In the genomic region with DNA sequence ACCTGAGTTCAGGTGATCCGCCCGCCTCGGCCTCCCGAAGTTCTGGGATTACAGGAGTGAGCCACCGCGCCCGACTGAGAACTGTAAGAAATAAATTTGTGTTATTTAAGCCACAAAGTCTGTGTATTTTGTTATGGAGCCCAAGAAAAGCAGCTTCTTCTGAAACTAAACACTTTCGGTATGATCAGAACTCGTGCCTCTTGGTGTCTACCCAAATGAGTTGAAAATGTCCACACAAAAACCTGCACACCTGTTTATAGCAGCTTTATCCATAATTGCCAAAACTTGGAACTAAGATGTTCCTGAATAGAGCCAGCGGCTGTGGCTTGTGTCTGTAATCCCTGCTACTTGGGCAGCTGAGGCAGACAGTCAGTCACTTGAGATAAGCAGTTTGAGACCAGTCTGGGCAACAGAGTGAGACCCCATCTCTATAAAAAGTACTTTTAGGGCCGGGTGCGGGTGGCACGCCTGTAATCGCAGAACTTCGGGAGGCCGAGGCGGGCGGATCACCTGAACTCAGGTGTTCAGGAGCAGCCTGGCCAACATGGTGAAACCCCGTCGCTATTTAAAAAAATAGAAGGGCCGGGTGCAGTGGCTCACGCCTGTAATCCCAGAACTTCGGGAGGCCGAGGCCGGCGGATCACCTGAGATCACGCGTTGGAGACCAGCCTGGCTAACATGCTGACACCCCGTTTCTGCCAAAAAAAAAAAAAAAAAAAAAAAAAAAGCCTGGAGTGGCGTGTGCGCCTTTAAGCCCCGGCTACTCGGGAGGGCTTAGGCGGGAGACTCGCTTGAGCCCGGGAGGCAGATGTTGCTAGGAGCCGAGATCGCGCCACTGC, we compare ENCODE assay signal across 7 cellular contexts. TPM values are rescaled to one million over a fixed set of nuclear protein-coding genes. Genes with fewer than 3 reads are reported as not detected.
A peak's percentile ranks its signal among the peaks of the same experiment; 100 is the strongest.
DNase-seq lines count a peak whose midpoint lies in the region; ATAC-seq and TF ChIP-seq lines count a peak whose summit lies in the region.
"Not testable (repeated sequence)": the region's sequence is repeated elsewhere in the genome, so short reads cannot be mapped to it uniquely, and the experiment has no call there.

No MANE protein-coding gene starts in this region.

- not testable (repeated sequence) for H3K4me1 Mint-ChIP-seq in naive thymus-derived CD4-positive, alpha-beta T cell

- POLR2A ChIA-PET in naive thymus-derived CD4-positive, alpha-beta T cell (lab: Charles Lee), result not testable (repeated sequence)

- H3K4me3 Mint-ChIP-seq in naive thymus-derived CD4-positive, alpha-beta T cell, result not testable (repeated sequence)

- CTCF ChIA-PET in naive thymus-derived CD4-positive, alpha-beta T cell (lab: Charles Lee), result not testable (repeated sequence)

- not testable (repeated sequence) for TF ChIP-seq CTCF in foreskin keratinocyte (conservative IDR thresholded peaks at IDR 0.05)

- H3K4me3 ChIP-seq in naive thymus-derived CD4-positive, alpha-beta T cell (ENCODE audit: low read length), result not testable (repeated sequence)

- H3K36me3 Mint-ChIP-seq in naive thymus-derived CD4-positive, alpha-beta T cell, result not testable (repeated sequence)

- intact Hi-C loops in naive thymus-derived CD4-positive, alpha-beta T cell (cut with micrococcal nuclease), result not testable (repeated sequence)

- H3K9me3 Mint-ChIP-seq in naive thymus-derived CD4-positive, alpha-beta T cell, result not testable (repeated sequence)

- H3K27ac ChIP-seq in foreskin keratinocyte; naive thymus-derived CD4-positive, alpha-beta T cell (ENCODE audit: low read depth, low read length): not testable (repeated sequence)

- H3K9me3 ChIP-seq in naive thymus-derived CD4-positive, alpha-beta T cell (ENCODE audit: control insufficient read depth in 2 of 3, low read length in 3 of 3), result not testable (repeated sequence)

- H3K27me3 ChIP-seq in foreskin keratinocyte; naive thymus-derived CD4-positive, alpha-beta T cell (ENCODE audit: control insufficient read depth in 2 of 2, insufficient read depth in 2 of 2, low read length in 2 of 2): not testable (repeated sequence)

- H3K36me3 ChIP-seq in naive thymus-derived CD4-positive, alpha-beta T cell (ENCODE audit: control insufficient read depth in 2 of 3, insufficient read depth in 3 of 3, low read length in 3 of 3), result not testable (repeated sequence)

- not testable (repeated sequence) for DNase-seq in foreskin keratinocyte; naive thymus-derived CD4-positive, alpha-beta T cell

- peak; percentile 54 for ATAC-seq in GM18861 (IDR thresholded peaks at IDR 0.05; ENCODE audit: unreplicated experiment)
- peak; percentile 72 for ATAC-seq in GM21526 (IDR thresholded peaks at IDR 0.05; ENCODE audit: low FRiP score, unreplicated experiment)
- ATAC-seq in HG02852 (IDR thresholded peaks at IDR 0.05; ENCODE audit: unreplicated experiment), result peak; percentile 54
- ATAC-seq in HG03280 (IDR thresholded peaks at IDR 0.05; ENCODE audit: unreplicated experiment), result peak; percentile 63
- peak; percentile 67 to 79 for ATAC-seq in activated CD4-positive, CD25-positive, alpha-beta regulatory T cell treated with anti-CD3 and anti-CD28 coated beads, Interleukin-2, amount 50 U/mL, for 24 hours
- peak; percentile 85 for ATAC-seq in foreskin keratinocyte
- peak; percentile 73 for ATAC-seq in naive thymus-derived CD4-positive, alpha-beta T cell

- not testable (repeated sequence) for H3K27me3 Mint-ChIP-seq in naive thymus-derived CD4-positive, alpha-beta T cell

- not testable (repeated sequence) for H3K4me1 ChIP-seq in foreskin keratinocyte; naive thymus-derived CD4-positive, alpha-beta T cell (ENCODE audit: control insufficient read depth in 2 of 2, insufficient read depth in 2 of 2, low read length in 2 of 2)

- not testable (repeated sequence) for H3K27ac Mint-ChIP-seq in naive thymus-derived CD4-positive, alpha-beta T cell

RNA-seq across cellular contexts. Expression of gene EPN2, which starts 48.1 kb away (rescaled TPM):
- total RNA-seq in foreskin keratinocyte, result 25.8 and 27.6 TPM in 2 replicates
- 13.9 and 15.0 TPM in 2 replicates for polyA plus RNA-seq in foreskin keratinocyte
- 1 to 10 TPM; 5.3 to 7.2 (median 6.4) TPM for total RNA-seq in naive thymus-derived CD4-positive, alpha-beta T cell
- polyA plus RNA-seq in naive thymus-derived CD4-positive, alpha-beta T cell, result 10 to 100 TPM in 1 of 2 donors, 1 to 10 TPM in 1; 3.9 to 11.5 TPM
